ENCODE assay signal across 8 cellular contexts in genomic region chr1:10074059-10074854, GRCh38. TPM values are rescaled to one million over a fixed set of nuclear protein-coding genes. Genes with fewer than 3 reads are reported as not detected.
DNase-seq lines count a peak whose midpoint lies in the region; ATAC-seq and TF ChIP-seq lines count a peak whose summit lies in the region.

No MANE protein-coding gene starts in this region.

- peaks cover 16% of the 10 kb centered on the region for H3K4me1 Mint-ChIP-seq in activated naive CD4-positive, alpha-beta T cell treated with anti-CD3 and anti-CD28 coated beads, Interleukin-2, amount 10 ng/mL, durations not matched to agents 7 days and 5 days

- H3K27me3 ChIP-seq in Peyer's patch (no peaks in the 10 kb centered on the region), heart left ventricle (no peaks in the 10 kb centered on the region)

- peaks cover 0 to 22% (median 0%) of the 10 kb centered on the region in 4 donors for H3K4me1 ChIP-seq in Peyer's patch
- peaks cover 0 to 22% (median 8%) of the 10 kb centered on the region in 12 donors for H3K4me1 ChIP-seq in heart left ventricle

- peaks cover 6% of the 10 kb centered on the region for H3K36me3 Mint-ChIP-seq in activated naive CD4-positive, alpha-beta T cell treated with anti-CD3 and anti-CD28 coated beads, Interleukin-2, amount 10 ng/mL, durations not matched to agents 7 days and 5 days

- H3K36me3 ChIP-seq in Peyer's patch, result peaks cover 0 to 5% (median 0%) of the 10 kb centered on the region in 3 donors
- H3K36me3 ChIP-seq in heart left ventricle, result peaks cover 0 to 25% (median 12%) of the 10 kb centered on the region in 9 donors

- TF ChIP-seq CTCF in Peyer's patch (IDR thresholded peaks at IDR 0.05) (no peak), heart left ventricle (IDR thresholded peaks at IDR 0.05) (no peak)

- H3K27me3 Mint-ChIP-seq in activated naive CD4-positive, alpha-beta T cell treated with anti-CD3 and anti-CD28 coated beads, Interleukin-2, amount 10 ng/mL, durations not matched to agents 7 days and 5 days, result no peaks in the 10 kb centered on the region

- ATAC-seq in GM19463 (IDR thresholded peaks at IDR 0.05; ENCODE audit: unreplicated experiment) (peak; percentile 65), heart left ventricle (peak in 3 of 4 donors; percentile 68 to 82 (median 81)), HG02870 (IDR thresholded peaks at IDR 0.05; ENCODE audit: unreplicated experiment) (no peak), GM18505 (IDR thresholded peaks at IDR 0.05; ENCODE audit: unreplicated experiment) (no peak)

- H3K4me3 ChIP-seq in Peyer's patch (no peak overlapping the region), heart left ventricle (no peak overlapping the region)

- 65 to 76% (median 66%) methylated on average over 5 of the region's 5 CpGs for WGBS in heart left ventricle, 4 donors

- CTCF ChIA-PET in activated naive CD4-positive, alpha-beta T cell treated with anti-CD3 and anti-CD28 coated beads, Interleukin-2, amount 10 ng/mL, durations not matched to agents 7 days and 5 days (lab: Charles Lee), result no interaction called here

- intact Hi-C loops in heart left ventricle (cut with DNase I), result no loop called here

- no peaks in the 10 kb centered on the region for H3K9me3 ChIP-seq in Peyer's patch
- H3K9me3 ChIP-seq in heart left ventricle, result no peaks in the 10 kb centered on the region

- no peaks in the 10 kb centered on the region for H3K9me3 Mint-ChIP-seq in activated naive CD4-positive, alpha-beta T cell treated with anti-CD3 and anti-CD28 coated beads, Interleukin-2, amount 10 ng/mL, durations not matched to agents 7 days and 5 days

- H3K27ac ChIP-seq in Peyer's patch (peak overlapping the region in 2 of 4 donors; percentile 46 to 57), heart left ventricle (peak overlapping the region in 4 of 12 donors; percentile 32 to 69 (median 42))

- TF ChIP-seq POLR2A in Peyer's patch (IDR thresholded peaks at IDR 0.05) (no peak), heart left ventricle (IDR thresholded peaks at IDR 0.05) (no peak), GM18505 (IDR thresholded peaks at IDR 0.05; ENCODE audit: borderline replicate concordance, extremely low read depth, insufficient read depth, insufficient read length) (no peak)

- H3K4me3 Mint-ChIP-seq in activated naive CD4-positive, alpha-beta T cell treated with anti-CD3 and anti-CD28 coated beads, Interleukin-2, amount 10 ng/mL, durations not matched to agents 7 days and 5 days, result no peak overlapping the region

- DNase-seq in Peyer's patch, result peak; percentile 24 to 79 (median 52)
- peak; percentile 52 for DNase-seq in activated naive CD4-positive, alpha-beta T cell treated with anti-CD3 and anti-CD28 coated beads, Interleukin-2, amount 10 ng/mL, durations not matched to agents 7 days and 5 days
- DNase-seq in heart left ventricle, result peak in 2 of 5 donors; percentile 38 to 77
- DNase-seq in stimulated activated CD4-positive, alpha-beta T cell treated with anti-CD3 and anti-CD28 coated beads, Interleukin-12 subunit alpha, Interleukin-12 subunit beta, amount 100 ng/mL, for 48 hours (ENCODE audit: low read depth in 2 of 3, low spot score in 1 of 3), result peak; percentile 47 to 64 (median 62)
- no peak for DNase-seq in NCI-H2171 treated with DMSO at 0.1 percent for 48 hours (lab: John Stamatoyannopoulos, UW)

- H3K27ac Mint-ChIP-seq in activated naive CD4-positive, alpha-beta T cell treated with anti-CD3 and anti-CD28 coated beads, Interleukin-2, amount 10 ng/mL, durations not matched to agents 7 days and 5 days, result no peak overlapping the region

RNA-seq across cellular contexts. Expression of gene UBE4B, which starts 41.5 kb away (rescaled TPM):
- 100 to 1,000 TPM in 1 of 4 donors, 10 to 100 TPM in 3; 40.3 to 102 (median 67.8) TPM for total RNA-seq in Peyer's patch
- 100 to 1,000 TPM in 1 of 9 donors, 10 to 100 TPM in 8; 50.4 to 132 (median 68.2) TPM for total RNA-seq in heart left ventricle
- 10 to 100 TPM; 18.5 to 32.3 TPM for polyA plus RNA-seq in heart left ventricle

Comparison
In these comparisons a context has a peak if more than half of its experiments do, and no peak if none do; other contexts are left out.
1. ATAC-seq: peak in GM19463 (single experiment) and heart left ventricle (3 of 4); none in HG02870 (single experiment) and GM18505 (single experiment).